In genomic region chr5:61333351-61334223, GRCh38 we compare ENCODE assay signal across 8 cellular contexts.
A peak's percentile ranks its signal among the peaks of the same experiment; 100 is the strongest.
DNase-seq lines count a peak whose midpoint lies in the region; ATAC-seq and TF ChIP-seq lines count a peak whose summit lies in the region.

No MANE protein-coding gene starts in this region.

- peak; percentile 12 for ATAC-seq in HG02678 (IDR thresholded peaks at IDR 0.05; ENCODE audit: unreplicated experiment)

- H3K4me3 Mint-ChIP-seq in T-helper 2 cell treated with Interferon-gamma antibody and Interleukin-4, amounts not matched to agents 5 μg/mL and 100 μg/mL, for 36 hours: peak overlapping the region; percentile 80

- no peak; the same call in 1 of the 2 replicates for TF ChIP-seq CTCF in C4-2B (conservative IDR thresholded peaks at IDR 0.05)

- H3K27ac Mint-ChIP-seq in T-helper 2 cell treated with Interferon-gamma antibody and Interleukin-4, amounts not matched to agents 5 μg/mL and 100 μg/mL, for 36 hours: peak overlapping the region; percentile 67

- peaks cover 33% of the 10 kb centered on the region for H3K27me3 Mint-ChIP-seq in T-helper 2 cell treated with Interferon-gamma antibody and Interleukin-4, amounts not matched to agents 5 μg/mL and 100 μg/mL, for 36 hours (ENCODE audit: low read depth)

- peaks cover 19% of the 10 kb centered on the region for H3K36me3 Mint-ChIP-seq in T-helper 2 cell treated with Interferon-gamma antibody and Interleukin-4, amounts not matched to agents 5 μg/mL and 100 μg/mL, for 36 hours (ENCODE audit: low read depth)

- DNase-seq in T-helper 2 cell treated with Interferon-gamma antibody and Interleukin-4, amounts not matched to agents 5 μg/mL and 100 μg/mL, for 36 hours (ENCODE audit: low spot score): peak; percentile 33
- DNase-seq in cerebellar cortex (ENCODE audit: low spot score): peak; percentile 46
- DNase-seq in kidney tubule cell (ENCODE audit: low spot score): peak; percentile 48
- DNase-seq in stimulated activated CD8-positive, alpha-beta memory T cell treated with anti-CD3 and anti-CD28 coated beads, Interleukin-12 subunit alpha, Interleukin-12 subunit beta, amount 100 ng/mL, for 4 hours (ENCODE audit: low read depth): peak; percentile 10
- no peak for DNase-seq in NCI-H187 treated with DMSO at 0.1 percent for 48 hours (lab: John Stamatoyannopoulos, UW)
- no peak for DNase-seq in AML-193 (lab: John Stamatoyannopoulos, UW)

- no peaks in the 10 kb centered on the region for H3K9me3 Mint-ChIP-seq in T-helper 2 cell treated with Interferon-gamma antibody and Interleukin-4, amounts not matched to agents 5 μg/mL and 100 μg/mL, for 36 hours

- H3K27ac ChIP-seq in C4-2B: peak overlapping the region; percentile 33; the same call in 1 of the 2 replicates

- peaks cover 28% of the 10 kb centered on the region for H3K4me1 Mint-ChIP-seq in T-helper 2 cell treated with Interferon-gamma antibody and Interleukin-4, amounts not matched to agents 5 μg/mL and 100 μg/mL, for 36 hours (ENCODE audit: low read depth)

Comparison
In these comparisons a context has a peak if more than half of its experiments do, and no peak if none do; other contexts are left out.
1. DNase-seq: peak in T-helper 2 cell treated with Interferon-gamma antibody and Interleukin-4, amounts not matched to agents 5 μg/mL and 100 μg/mL, for 36 hours (single experiment), cerebellar cortex (single experiment), kidney tubule cell (single experiment) and stimulated activated CD8-positive, alpha-beta memory T cell treated with anti-CD3 and anti-CD28 coated beads, Interleukin-12 subunit alpha, Interleukin-12 subunit beta, amount 100 ng/mL, for 4 hours (single experiment); none in NCI-H187 treated with DMSO at 0.1 percent for 48 hours (single experiment) and AML-193 (0 of 2).